11 cellular contexts compared by ENCODE assay signal in the genomic region with DNA sequence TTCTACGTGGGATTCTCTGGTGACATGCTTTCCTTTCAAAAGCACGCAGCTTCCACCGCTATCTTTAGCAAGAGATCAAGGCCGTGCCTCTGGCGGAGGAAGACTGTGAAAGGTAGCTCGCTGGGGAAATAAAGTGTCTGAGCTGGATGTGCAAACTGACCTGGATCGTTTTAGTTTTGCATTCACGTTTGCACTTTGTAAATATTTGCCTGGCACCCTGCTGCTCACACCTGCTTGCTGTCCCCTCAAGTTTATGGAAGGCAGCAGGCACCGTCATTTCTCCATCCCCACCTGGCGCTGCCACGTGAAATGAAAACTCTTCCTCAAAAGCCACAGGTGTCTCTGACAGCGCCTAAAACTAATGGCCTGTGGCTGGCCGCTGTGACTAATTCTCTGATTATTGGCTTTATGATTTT. TPM values are rescaled to one million over a fixed set of nuclear protein-coding genes. Genes with fewer than 3 reads are reported as not detected.
DNase-seq lines count a peak whose midpoint lies in the region; ATAC-seq and TF ChIP-seq lines count a peak whose summit lies in the region.
"Had no signal": no experiment of that assay in that cellular context is flagged by ENCODE, and none has a peak within 500 bp of the region (broad histone marks: within the 10 kb centered on the region; RNA-seq: fewer than 3 reads in every experiment).

No MANE protein-coding gene starts in this region.

- no peak for TF ChIP-seq POLR2A in transverse colon (IDR thresholded peaks at IDR 0.05)

- TF ChIP-seq CTCF in PC-3 (conservative IDR thresholded peaks at IDR 0.05; ENCODE audit: low read depth, low read length) (no peak), hepatocyte (IDR thresholded peaks at IDR 0.05; ENCODE audit: poor library complexity) (no peak), transverse colon (IDR thresholded peaks at IDR 0.05) (no peak), WERI-Rb-1 (IDR thresholded peaks at IDR 0.05; ENCODE audit: low read depth, low read length) (no peak)

- POLR2A ChIA-PET in PC-3 (lab: Charles Lee; ENCODE audit: unreplicated experiment) = no interaction called here

- no peaks in the 10 kb centered on the region for H3F3A ChIP-seq in PC-3 (ENCODE audit: low read length, unreplicated experiment)

- 42% methylated on average over 13 of the region's 13 CpGs for WGBS in hepatocyte (ENCODE audit: low lambda C conversion rate, missing lambda C conversion rate)
- 31 to 60% methylated on average over 4 to 13 of the region's 13 CpGs for WGBS in transverse colon (ENCODE audit: low coverage in 1 of 2), 2 donors

- no peak for TF ChIP-seq EP300 in transverse colon (IDR thresholded peaks at IDR 0.05; ENCODE audit: low read depth)

- H3K4me2 ChIP-seq in PC-3 (ENCODE audit: low read length) (peak overlapping the region; percentile 97), hepatocyte (peak overlapping the region; percentile 71)

- in situ Hi-C loops in transverse colon (cut with MboI; ENCODE audit: low pct_ligation_motif_present in 1 of 4, low pct_unique_long_range_greater_than_20kb in 1 of 4, low sequenced_read_pairs in 3 of 4) = no loop called here

- no peaks in the 10 kb centered on the region for H4K20me1 ChIP-seq in PC-3 (ENCODE audit: low read length)
- no peaks in the 10 kb centered on the region for H4K20me1 ChIP-seq in hepatocyte (ENCODE audit: insufficient read depth, poor library complexity, severe bottlenecking)

- ATAC-seq in PC-3 (peak; percentile 50), HG03039 (IDR thresholded peaks at IDR 0.05; ENCODE audit: unreplicated experiment) (no peak), HG03460 (IDR thresholded peaks at IDR 0.05; ENCODE audit: unreplicated experiment) (no peak)

- DNase-seq in NCI-H1092 treated with DMSO at 0.1 percent for 48 hours (lab: John Stamatoyannopoulos, UW) (peak; percentile 96), PC-3 (peak; percentile 4), hepatocyte (ENCODE audit: low spot score) (no peak), transverse colon (peak; percentile 43), DMS 273 treated with DMSO at 0.1 percent for 48 hours (lab: John Stamatoyannopoulos, UW) (no peak), WERI-Rb-1 (no peak)
- DNase-seq: activated gamma-delta T cell treated with Interleukin-2 at 50 U/mL for 16 hours, H9 had no signal

- BruUV-seq in PC-3 (replicated peaks; lab: Mats Ljungman, UMichigan) = no TSS peak

- intact Hi-C loops in PC-3 (cut with micrococcal nuclease) (loop anchor here (10.0 kb wide), 1 partner anchor 454 kb away; no protein-coding TSS in a partner anchor), transverse colon (cut with DNase I; ENCODE audit: low total_unique reads) (no loop called here)

- no peak overlapping the region for H3K27ac ChIP-seq in PC-3 (ENCODE audit: low read length)
- no peak overlapping the region for H3K27ac ChIP-seq in hepatocyte
- peak overlapping the region in 1 of 4 donors; percentile 34 for H3K27ac ChIP-seq in transverse colon
- no peak overlapping the region for H3K27ac ChIP-seq in WERI-Rb-1
- H3K27ac ChIP-seq: neural progenitor cell had no signal

- H3K9me2 ChIP-seq in PC-3 (replicated peaks; ENCODE audit: low read length) (no peaks in the 10 kb centered on the region), hepatocyte (replicated peaks; ENCODE audit: insufficient read depth) (no peaks in the 10 kb centered on the region)

- H3K9me3 ChIP-seq in PC-3 (ENCODE audit: low read length) = no peaks in the 10 kb centered on the region
- no peaks in the 10 kb centered on the region for H3K9me3 ChIP-seq in hepatocyte (ENCODE audit: low read depth)
- no peaks in the 10 kb centered on the region for H3K9me3 ChIP-seq in transverse colon
- H3K9me3 ChIP-seq in WERI-Rb-1 (ENCODE audit: severe bottlenecking) = no peaks in the 10 kb centered on the region

- H3K79me2 ChIP-seq in PC-3 (ENCODE audit: low read length) (no peaks in the 10 kb centered on the region), hepatocyte (no peaks in the 10 kb centered on the region)

- H3K27me3 ChIP-seq in PC-3 (ENCODE audit: low read length) = no peaks in the 10 kb centered on the region
- no peaks in the 10 kb centered on the region for H3K27me3 ChIP-seq in hepatocyte
- H3K27me3 ChIP-seq in transverse colon = no peaks in the 10 kb centered on the region
- no peaks in the 10 kb centered on the region for H3K27me3 ChIP-seq in WERI-Rb-1 (ENCODE audit: insufficient read depth, low read depth, severe bottlenecking)
- H3K27me3 ChIP-seq: neural progenitor cell had no signal

- H3K9ac ChIP-seq in PC-3 (ENCODE audit: low read length) = no peak overlapping the region; the same call in 1 of the 2 replicates
- H3K9ac ChIP-seq: neural progenitor cell had no signal

- peak overlapping the region; percentile 89 for H2AFZ ChIP-seq in PC-3 (ENCODE audit: low read length)
- no peak overlapping the region for H2AFZ ChIP-seq in hepatocyte
- H2AFZ ChIP-seq: neural progenitor cell had no signal

- peak overlapping the region; percentile 72 for H3K4me3 ChIP-seq in PC-3 (ENCODE audit: low read length)
- no peak overlapping the region for H3K4me3 ChIP-seq in hepatocyte
- H3K4me3 ChIP-seq in transverse colon = peak overlapping the region in 2 of 4 donors; percentile 1 to 31
- no peak overlapping the region for H3K4me3 ChIP-seq in WERI-Rb-1 (ENCODE audit: low read depth, low read length)
- H3K4me3 ChIP-seq: neural progenitor cell had no signal

- CTCF ChIA-PET in PC-3 (lab: Charles Lee) = interaction anchor here (0.5 to 1.0 kb wide), 3 partner anchors 11 to 466 kb away, joined by 3 to 6 read pairs (median 3); no protein-coding TSS in a partner anchor

- H3K36me3 ChIP-seq in PC-3 (ENCODE audit: low read depth, low read length) (no peaks in the 10 kb centered on the region), hepatocyte (replicated peaks; ENCODE audit: insufficient read depth, low read depth) (no peaks in the 10 kb centered on the region), transverse colon (no peaks in the 10 kb centered on the region), WERI-Rb-1 (no peaks in the 10 kb centered on the region)
- H3K36me3 ChIP-seq: neural progenitor cell had no signal

- 0 out of 2 replicates have a peak, but pooled peaks cover 4% of the 10 kb centered on the region for H3K4me1 ChIP-seq in PC-3 (ENCODE audit: insufficient read depth, low read length)
- no peaks in the 10 kb centered on the region for H3K4me1 ChIP-seq in hepatocyte (ENCODE audit: insufficient read depth)
- H3K4me1 ChIP-seq in transverse colon = peaks cover 0 to 22% (median 3%) of the 10 kb centered on the region in 4 donors

RNA-seq across cellular contexts. Expression of gene TARDBP, which starts 44.0 kb away (rescaled TPM):
- total RNA-seq in PC-3 (2014; rRNA removed) (78.5 and 102 TPM in 2 replicates), hepatocyte (78.0 and 80.0 TPM in 2 replicates), transverse colon (100 to 1,000 TPM; 112 to 278 (median 190) TPM)
- 129 and 130 TPM in 2 replicates for polyA plus RNA-seq in hepatocyte

Comparison
In these comparisons a context has a peak if more than half of its experiments do, and no peak if none do; other contexts are left out.
1. DNase-seq: peak in NCI-H1092 treated with DMSO at 0.1 percent for 48 hours (single experiment), PC-3 (single experiment) and transverse colon (single experiment); none in hepatocyte (single experiment), DMS 273 treated with DMSO at 0.1 percent for 48 hours (single experiment) and WERI-Rb-1 (single experiment).